18 cellular contexts compared by ENCODE assay signal in the genomic region with DNA sequence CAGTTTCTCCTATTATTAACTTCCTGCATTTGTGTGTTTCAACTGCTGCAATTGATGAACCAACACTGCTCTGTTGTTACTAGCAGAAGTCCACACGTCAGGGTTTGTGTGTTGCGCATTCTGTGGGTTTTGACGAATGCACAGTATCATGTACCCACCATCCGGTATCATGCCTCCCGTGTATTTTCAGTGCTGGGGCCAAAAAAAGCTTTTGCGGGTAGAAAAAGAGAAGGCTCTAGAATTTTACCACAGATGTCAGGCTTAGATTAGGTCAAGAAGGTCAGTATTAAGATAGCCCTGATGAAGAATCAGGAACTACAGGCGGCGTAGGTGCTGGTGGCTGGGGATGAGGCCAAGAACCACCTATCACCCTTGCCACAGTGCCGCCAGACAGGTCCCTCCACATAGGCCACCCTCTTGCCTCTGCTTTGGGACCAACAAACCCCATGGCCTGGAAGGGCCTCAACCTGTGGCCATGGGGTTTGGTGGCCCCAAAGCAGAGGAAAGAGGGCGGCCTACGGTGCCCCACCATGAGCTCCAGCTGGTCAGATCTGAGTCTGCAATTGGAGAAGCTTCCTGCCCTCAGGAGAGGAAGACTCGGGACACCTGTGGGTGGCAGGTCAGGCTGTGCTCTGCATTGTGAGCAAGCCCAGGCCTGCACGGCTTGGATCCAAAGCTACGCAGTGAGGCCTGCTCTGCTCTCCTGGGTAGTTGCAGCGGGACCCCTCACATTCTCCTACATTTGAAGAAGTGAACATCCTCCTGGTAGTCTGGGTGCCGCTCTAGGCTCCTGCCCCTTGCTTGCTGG.
DNase-seq lines count a peak whose midpoint lies in the region; ATAC-seq and TF ChIP-seq lines count a peak whose summit lies in the region.
"Had no signal": no experiment of that assay in that cellular context is flagged by ENCODE, and none has a peak within 500 bp of the region (broad histone marks: within the 10 kb centered on the region; RNA-seq: fewer than 3 reads in every experiment).

No MANE protein-coding gene starts in this region.

- H3K27ac ChIP-seq in endodermal cell (ENCODE audit: low read depth, low read length), result no peak overlapping the region
- H3K27ac ChIP-seq: psoas muscle, VCaP had no signal

- H3K4me1 Mint-ChIP-seq in immature natural killer cell (peaks cover 87 to 94% of the 10 kb centered on the region in 2 donors), endodermal cell (no peaks in the 10 kb centered on the region)
- peaks cover 78% of the 10 kb centered on the region for H3K4me1 Mint-ChIP-seq in stimulated activated effector memory CD8-positive, alpha-beta T cell treated with anti-CD3 and anti-CD28 coated beads, Interleukin-12 subunit alpha, Interleukin-12 subunit beta, amount 100 ng/mL, for 72 hours

- no peak overlapping the region for H3K4me3 ChIP-seq in endodermal cell (ENCODE audit: low read length)
- H3K4me3 ChIP-seq: body of pancreas, esophagus squamous epithelium, heart right ventricle, K562, psoas muscle had no signal

- no peaks in the 10 kb centered on the region for H3K36me3 ChIP-seq in endodermal cell (ENCODE audit: control insufficient read depth, insufficient read depth, low read length)
- H3K36me3 ChIP-seq: BE2C had no signal

- peaks cover 16 to 40% (median 23%) of the 10 kb centered on the region in 3 donors for H3K27me3 Mint-ChIP-seq in immature natural killer cell (ENCODE audit: low read depth in 3 of 3)
- no peaks in the 10 kb centered on the region for H3K27me3 Mint-ChIP-seq in endodermal cell (ENCODE audit: insufficient read depth)

- H3K9ac ChIP-seq in endodermal cell (ENCODE audit: extremely low read depth, low read length, poor library complexity, severe bottlenecking), result no peak overlapping the region
- H3K9ac ChIP-seq: SK-N-SH had no signal

- DNase-seq in MV-4-11 (lab: John Stamatoyannopoulos, UW) (peak; percentile 98), SIG-M5 treated with dmso at 0.1 percent for 504 hours (lab: John Stamatoyannopoulos, UW; ENCODE audit: unreplicated experiment) (peak; percentile 63), immature natural killer cell (peak; percentile 47 to 66 (median 53)), endodermal cell (no peak)
- DNase-seq in stimulated activated effector memory CD8-positive, alpha-beta T cell treated with anti-CD3 and anti-CD28 coated beads, Interleukin-12 subunit alpha, Interleukin-12 subunit beta, amount 100 ng/mL, for 72 hours (ENCODE audit: low spot score in 2 of 2), result no peak
- DNase-seq: activated naive CD4-positive, alpha-beta T cell; BE2C; DMS53; esophagus squamous epithelium; heart right ventricle; NCI-H1417; psoas muscle; SK-N-SH had no signal

- no peak for ATAC-seq in stimulated activated effector memory CD8-positive, alpha-beta T cell treated with anti-CD3 and anti-CD28 coated beads, Interleukin-12 subunit alpha, Interleukin-12 subunit beta, amount 100 ng/mL, for 72 hours
- no peak for ATAC-seq in GM21515 (IDR thresholded peaks at IDR 0.05; ENCODE audit: unreplicated experiment)
- no peak for ATAC-seq in HG03432 (IDR thresholded peaks at IDR 0.05; ENCODE audit: unreplicated experiment)
- ATAC-seq: body of pancreas, K562 had no signal

- H3K27ac Mint-ChIP-seq in immature natural killer cell, result peak overlapping the region; percentile 71 to 98 (median 86)
- H3K27ac Mint-ChIP-seq in stimulated activated effector memory CD8-positive, alpha-beta T cell treated with anti-CD3 and anti-CD28 coated beads, Interleukin-12 subunit alpha, Interleukin-12 subunit beta, amount 100 ng/mL, for 72 hours, result peak overlapping the region; percentile 71
- H3K27ac Mint-ChIP-seq in endodermal cell, result no peak overlapping the region

- no peaks in the 10 kb centered on the region for H3K9me3 ChIP-seq in endodermal cell (ENCODE audit: control insufficient read depth, low read length)
- H3K9me3 ChIP-seq: BE2C, body of pancreas, esophagus squamous epithelium, heart right ventricle, psoas muscle, SK-N-SH had no signal

- 94 to 98% methylated on average over 7 to 16 of the region's 16 CpGs for WGBS in endodermal cell (ENCODE audit: insufficient coverage in 1 of 2, insufficient read length in 1 of 2), 2 experiments

- H3K4me1 ChIP-seq in endodermal cell (ENCODE audit: control insufficient read depth, insufficient read depth, low read length), result no peaks in the 10 kb centered on the region
- H3K4me1 ChIP-seq: BE2C, body of pancreas, psoas muscle had no signal

- TF ChIP-seq CTCF in endodermal cell (conservative IDR thresholded peaks at IDR 0.05), result no peak

- no peaks in the 10 kb centered on the region for H3K27me3 ChIP-seq in endodermal cell (ENCODE audit: control insufficient read depth, insufficient read depth, low read length, poor library complexity, severe bottlenecking)
- H3K27me3 ChIP-seq: BE2C, body of pancreas, esophagus squamous epithelium, heart right ventricle had no signal

- H3K4me3 Mint-ChIP-seq in immature natural killer cell (peak overlapping the region; percentile 18 to 67 (median 41)), endodermal cell (no peak overlapping the region)
- no peak overlapping the region for H3K4me3 Mint-ChIP-seq in stimulated activated effector memory CD8-positive, alpha-beta T cell treated with anti-CD3 and anti-CD28 coated beads, Interleukin-12 subunit alpha, Interleukin-12 subunit beta, amount 100 ng/mL, for 72 hours

- H3K9me3 Mint-ChIP-seq in immature natural killer cell (no peaks in the 10 kb centered on the region), endodermal cell (no peaks in the 10 kb centered on the region)
- no peaks in the 10 kb centered on the region for H3K9me3 Mint-ChIP-seq in stimulated activated effector memory CD8-positive, alpha-beta T cell treated with anti-CD3 and anti-CD28 coated beads, Interleukin-12 subunit alpha, Interleukin-12 subunit beta, amount 100 ng/mL, for 72 hours

- H3K36me3 Mint-ChIP-seq in immature natural killer cell (peaks cover 36 to 68% (median 37%) of the 10 kb centered on the region in 3 donors), endodermal cell (ENCODE audit: low read depth) (no peaks in the 10 kb centered on the region)
- H3K36me3 Mint-ChIP-seq in stimulated activated effector memory CD8-positive, alpha-beta T cell treated with anti-CD3 and anti-CD28 coated beads, Interleukin-12 subunit alpha, Interleukin-12 subunit beta, amount 100 ng/mL, for 72 hours, result peaks cover 98% of the 10 kb centered on the region

Comparison
In these comparisons a context has a peak if more than half of its experiments do, and no peak if none do; other contexts are left out.
1. DNase-seq: peak in MV-4-11 (single experiment), SIG-M5 treated with dmso at 0.1 percent for 504 hours (single experiment) and immature natural killer cell (3 of 3); none in stimulated activated effector memory CD8-positive, alpha-beta T cell treated with anti-CD3 and anti-CD28 coated beads, Interleukin-12 subunit alpha, Interleukin-12 subunit beta, amount 100 ng/mL, for 72 hours (0 of 2) and endodermal cell (single experiment).
2. H3K4me3 Mint-ChIP-seq: peak in immature natural killer cell (5 of 5); none in stimulated activated effector memory CD8-positive, alpha-beta T cell treated with anti-CD3 and anti-CD28 coated beads, Interleukin-12 subunit alpha, Interleukin-12 subunit beta, amount 100 ng/mL, for 72 hours (single experiment) and endodermal cell (single experiment).